In genomic region chr1:204829133-204829532, GRCh38 we compare ENCODE assay signal across 9 cellular contexts. TPM values are rescaled to one million over a fixed set of nuclear protein-coding genes. Genes with fewer than 3 reads are reported as not detected.
DNase-seq lines count a peak whose midpoint lies in the region; ATAC-seq and TF ChIP-seq lines count a peak whose summit lies in the region.
"Had no signal": no experiment of that assay in that cellular context is flagged by ENCODE, and none has a peak within 500 bp of the region (broad histone marks: within the 10 kb centered on the region; RNA-seq: fewer than 3 reads in every experiment).

No MANE protein-coding gene starts in this region.

- H3K4me3 ChIP-seq in mesendoderm (ENCODE audit: low read length) (peak overlapping the region; percentile 34), testis (peak overlapping the region; percentile 46 to 50)

- H3K36me3 Mint-ChIP-seq in brain = no peaks in the 10 kb centered on the region
- H3K36me3 Mint-ChIP-seq: CD8-positive, alpha-beta memory T cell had no signal

- DNase-seq in NCI-H82 (lab: John Stamatoyannopoulos, UW) = peak; percentile 66
- no peak for DNase-seq in NCI-H82 treated with DMSO at 0.1 percent for 48 hours (lab: John Stamatoyannopoulos, UW; ENCODE audit: unreplicated experiment)
- DNase-seq in mesendoderm = no peak
- DNase-seq in testis = no peak
- DNase-seq in DMS 273 treated with DMSO at 0.1 percent for 48 hours (lab: John Stamatoyannopoulos, UW) = no peak
- no peak for DNase-seq in RWPE1 (ENCODE audit: low spot score)

- no peak for TF ChIP-seq POLR2A in testis (IDR thresholded peaks at IDR 0.05)

- H4K8ac ChIP-seq in mesendoderm (ENCODE audit: low read depth, low read length) = no peak overlapping the region

- H3K9me3 Mint-ChIP-seq in brain = no peaks in the 10 kb centered on the region

- no peak overlapping the region for H2BK5ac ChIP-seq in mesendoderm (ENCODE audit: low read length)

- CTCF ChIA-PET in RWPE1 (lab: Yijun Ruan, JAX) = interaction anchor here (0.7 to 1.2 kb wide), 3 partner anchors 22 to 312 kb away, joined by 3 to 5 read pairs (median 3); no protein-coding TSS in a partner anchor

- H2BK15ac ChIP-seq in mesendoderm (replicated peaks; ENCODE audit: low read depth) = no peak overlapping the region

- H3K36me3 ChIP-seq in mesendoderm (ENCODE audit: control insufficient read depth, insufficient read depth, low read length) (no peaks in the 10 kb centered on the region), testis (ENCODE audit: low read depth, missing control alignments) (no peaks in the 10 kb centered on the region)

- H4K5ac ChIP-seq in mesendoderm (ENCODE audit: low read length) = no peak overlapping the region

- H3K27me3 Mint-ChIP-seq in brain = peaks cover 39% of the 10 kb centered on the region

- ATAC-seq in GM21381 (IDR thresholded peaks at IDR 0.05; ENCODE audit: unreplicated experiment) = no peak

- H2BK120ac ChIP-seq in mesendoderm (ENCODE audit: low read depth, low read length) = no peak overlapping the region

- H3K23ac ChIP-seq in mesendoderm (ENCODE audit: low read length) = peak overlapping the region; percentile 38

- H3K27me3 ChIP-seq in mesendoderm (ENCODE audit: insufficient read depth, low read length, poor library complexity) (no peaks in the 10 kb centered on the region), testis (no peaks in the 10 kb centered on the region)

- H3K4me3 Mint-ChIP-seq in brain = peak overlapping the region; percentile 83 to 90 (median 86)

- H3K56ac ChIP-seq in mesendoderm (ENCODE audit: low read length) = peak overlapping the region; percentile 70

- H3K9ac ChIP-seq in mesendoderm (ENCODE audit: low read length) = peak overlapping the region; percentile 45

- no peak overlapping the region for H3K18ac ChIP-seq in mesendoderm (ENCODE audit: low read length)

- no CpG with 5 or more reads among the region's 5 CpGs for WGBS in mesendoderm (ENCODE audit: extremely low coverage, insufficient coverage, low lambda C conversion rate)
- 41 to 47% methylated on average over 5 of the region's 5 CpGs for WGBS in testis, 2 donors

- peak overlapping the region; percentile 39 for H3K4me2 ChIP-seq in mesendoderm (ENCODE audit: low read length)

- H3K79me2 ChIP-seq in mesendoderm (ENCODE audit: control insufficient read depth, insufficient read depth, low read length) = peaks cover 23% of the 10 kb centered on the region

- H3K79me1 ChIP-seq in mesendoderm (ENCODE audit: low read length) = peaks cover 15% of the 10 kb centered on the region

- TF ChIP-seq CTCF in brain (conservative IDR thresholded peaks at IDR 0.05) = no peak
- no peak for TF ChIP-seq CTCF in testis (IDR thresholded peaks at IDR 0.05)
- no peak for TF ChIP-seq CTCF in RWPE1 (conservative IDR thresholded peaks at IDR 0.05; ENCODE audit: low read depth)

- intact Hi-C loops in testis (cut with DNase I; ENCODE audit: low total_unique reads) = no loop called here

- peak overlapping the region; percentile 57 for H2AK5ac ChIP-seq in mesendoderm (ENCODE audit: low read length)

- H3K27ac Mint-ChIP-seq in brain = peak overlapping the region; percentile 78 to 94 (median 90)
- H3K27ac Mint-ChIP-seq: CD8-positive, alpha-beta memory T cell had no signal

- no peaks in the 10 kb centered on the region for H3K9me3 ChIP-seq in testis

- no peak overlapping the region for H3K4ac ChIP-seq in mesendoderm (ENCODE audit: low read depth, low read length)

- H3K4me1 ChIP-seq in mesendoderm (ENCODE audit: control insufficient read depth, low read depth, low read length) (peaks cover 15% of the 10 kb centered on the region), testis (peaks cover 5% of the 10 kb centered on the region)

- H3K4me1 Mint-ChIP-seq in brain = peaks cover 51% of the 10 kb centered on the region

- POLR2A ChIA-PET in RWPE1 (lab: Yijun Ruan, JAX; ENCODE audit: low non-redundant PET) = no interaction called here

- H3K27ac ChIP-seq in mesendoderm (ENCODE audit: low read depth, low read length) = no peak overlapping the region
- no peak overlapping the region for H3K27ac ChIP-seq in testis
- H3K27ac ChIP-seq in RWPE1 = no peak overlapping the region

RNA-seq across cellular contexts. Expression of gene NFASC, which starts 41.5 kb away (rescaled TPM):
- polyA plus RNA-seq in brain (ENCODE audit: insufficient read depth, low read depth, low replicate concordance) (54.4 TPM), testis (ENCODE audit: insufficient read depth, low read depth, low replicate concordance) (10.2 TPM)
- 15.8 TPM for polyA plus RNA-seq in mesendoderm (2013, experiment 1 of 2)
- 16.6 TPM for polyA plus RNA-seq in mesendoderm (2013, experiment 2 of 2)
- total RNA-seq in testis = 10 to 100 TPM in 1 of 2 donors, 1 to 10 TPM in 1; 9.9 to 13.9 TPM
- polyA plus RNA-seq: CD8-positive, alpha-beta memory T cell had no signal
